Comparison of ENCODE assay signal across 1 cellular context in the genomic region with DNA sequence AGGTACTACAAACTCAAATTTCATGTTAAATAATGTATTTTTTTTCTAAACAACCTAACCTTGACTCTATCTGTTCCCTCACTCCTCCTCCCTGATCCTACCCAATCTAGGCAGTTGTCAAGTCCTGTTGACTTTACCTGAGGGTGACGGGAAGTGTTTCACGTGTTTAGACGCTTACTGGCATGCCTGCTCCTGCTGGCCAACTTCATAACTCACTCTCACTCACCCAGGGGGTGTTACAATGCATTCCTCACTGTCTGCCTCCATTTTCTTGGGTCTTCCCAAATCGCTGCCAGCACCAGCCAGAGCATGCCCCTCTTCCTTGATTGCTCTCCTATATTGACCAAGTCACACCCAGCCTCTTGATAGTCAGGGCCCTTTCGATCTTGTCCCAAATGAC.
TF ChIP-seq lines count a peak whose summit lies in the region.

No MANE protein-coding gene starts in this region.

TF ChIP-seq in HepG2, 621 proteins besides CTCF, POLR2A, EP300 and RAD21 (continued from another document and continues in another):
- TF ChIP-seq ATF7-NPFF (CRISPR knock-in tag; IDR thresholded peaks at IDR 0.05; ENCODE audit: low read depth), result no peak
- TF ChIP-seq, protein P1, sequence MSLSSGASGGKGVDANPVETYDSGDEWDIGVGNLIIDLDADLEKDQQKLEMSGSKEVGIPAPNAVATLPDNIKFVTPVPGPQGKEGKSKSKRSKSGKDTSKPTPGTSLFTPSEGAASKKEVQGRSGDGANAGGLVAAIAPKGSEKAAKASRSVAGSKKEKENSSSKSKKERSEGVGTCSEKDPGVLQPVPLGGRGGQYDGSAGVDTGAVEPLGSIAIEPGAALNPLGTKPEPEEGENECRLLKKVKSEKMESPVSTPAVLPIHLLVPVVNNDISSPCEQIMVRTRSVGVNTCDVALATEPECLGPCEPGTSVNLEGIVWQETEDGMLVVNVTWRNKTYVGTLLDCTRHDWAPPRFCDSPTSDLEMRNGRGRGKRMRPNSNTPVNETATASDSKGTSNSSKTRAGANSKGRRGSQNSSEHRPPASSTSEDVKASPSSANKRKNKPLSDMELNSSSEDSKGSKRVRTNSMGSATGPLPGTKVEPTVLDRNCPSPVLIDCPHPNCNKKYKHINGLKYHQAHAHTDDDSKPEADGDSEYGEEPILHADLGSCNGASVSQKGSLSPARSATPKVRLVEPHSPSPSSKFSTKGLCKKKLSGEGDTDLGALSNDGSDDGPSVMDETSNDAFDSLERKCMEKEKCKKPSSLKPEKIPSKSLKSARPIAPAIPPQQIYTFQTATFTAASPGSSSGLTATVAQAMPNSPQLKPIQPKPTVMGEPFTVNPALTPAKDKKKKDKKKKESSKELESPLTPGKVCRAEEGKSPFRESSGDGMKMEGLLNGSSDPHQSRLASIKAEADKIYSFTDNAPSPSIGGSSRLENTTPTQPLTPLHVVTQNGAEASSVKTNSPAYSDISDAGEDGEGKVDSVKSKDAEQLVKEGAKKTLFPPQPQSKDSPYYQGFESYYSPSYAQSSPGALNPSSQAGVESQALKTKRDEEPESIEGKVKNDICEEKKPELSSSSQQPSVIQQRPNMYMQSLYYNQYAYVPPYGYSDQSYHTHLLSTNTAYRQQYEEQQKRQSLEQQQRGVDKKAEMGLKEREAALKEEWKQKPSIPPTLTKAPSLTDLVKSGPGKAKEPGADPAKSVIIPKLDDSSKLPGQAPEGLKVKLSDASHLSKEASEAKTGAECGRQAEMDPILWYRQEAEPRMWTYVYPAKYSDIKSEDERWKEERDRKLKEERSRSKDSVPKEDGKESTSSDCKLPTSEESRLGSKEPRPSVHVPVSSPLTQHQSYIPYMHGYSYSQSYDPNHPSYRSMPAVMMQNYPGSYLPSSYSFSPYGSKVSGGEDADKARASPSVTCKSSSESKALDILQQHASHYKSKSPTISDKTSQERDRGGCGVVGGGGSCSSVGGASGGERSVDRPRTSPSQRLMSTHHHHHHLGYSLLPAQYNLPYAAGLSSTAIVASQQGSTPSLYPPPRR (CRISPR knock-in tag; IDR thresholded peaks at IDR 0.05; ENCODE audit: borderline replicate concordance), result no peak
- TF ChIP-seq MXI1 (IDR thresholded peaks at IDR 0.05; ENCODE audit: borderline replicate concordance, low read depth, low read length), result peak; percentile 22; the same call in 1 of the 3 replicates
- TF ChIP-seq MATR3 (CRISPR knock-in tag; IDR thresholded peaks at IDR 0.05), result no peak
- TF ChIP-seq ZNF629 (CRISPR knock-in tag; conservative IDR thresholded peaks at IDR 0.05), result no peak
- TF ChIP-seq, protein P2, sequence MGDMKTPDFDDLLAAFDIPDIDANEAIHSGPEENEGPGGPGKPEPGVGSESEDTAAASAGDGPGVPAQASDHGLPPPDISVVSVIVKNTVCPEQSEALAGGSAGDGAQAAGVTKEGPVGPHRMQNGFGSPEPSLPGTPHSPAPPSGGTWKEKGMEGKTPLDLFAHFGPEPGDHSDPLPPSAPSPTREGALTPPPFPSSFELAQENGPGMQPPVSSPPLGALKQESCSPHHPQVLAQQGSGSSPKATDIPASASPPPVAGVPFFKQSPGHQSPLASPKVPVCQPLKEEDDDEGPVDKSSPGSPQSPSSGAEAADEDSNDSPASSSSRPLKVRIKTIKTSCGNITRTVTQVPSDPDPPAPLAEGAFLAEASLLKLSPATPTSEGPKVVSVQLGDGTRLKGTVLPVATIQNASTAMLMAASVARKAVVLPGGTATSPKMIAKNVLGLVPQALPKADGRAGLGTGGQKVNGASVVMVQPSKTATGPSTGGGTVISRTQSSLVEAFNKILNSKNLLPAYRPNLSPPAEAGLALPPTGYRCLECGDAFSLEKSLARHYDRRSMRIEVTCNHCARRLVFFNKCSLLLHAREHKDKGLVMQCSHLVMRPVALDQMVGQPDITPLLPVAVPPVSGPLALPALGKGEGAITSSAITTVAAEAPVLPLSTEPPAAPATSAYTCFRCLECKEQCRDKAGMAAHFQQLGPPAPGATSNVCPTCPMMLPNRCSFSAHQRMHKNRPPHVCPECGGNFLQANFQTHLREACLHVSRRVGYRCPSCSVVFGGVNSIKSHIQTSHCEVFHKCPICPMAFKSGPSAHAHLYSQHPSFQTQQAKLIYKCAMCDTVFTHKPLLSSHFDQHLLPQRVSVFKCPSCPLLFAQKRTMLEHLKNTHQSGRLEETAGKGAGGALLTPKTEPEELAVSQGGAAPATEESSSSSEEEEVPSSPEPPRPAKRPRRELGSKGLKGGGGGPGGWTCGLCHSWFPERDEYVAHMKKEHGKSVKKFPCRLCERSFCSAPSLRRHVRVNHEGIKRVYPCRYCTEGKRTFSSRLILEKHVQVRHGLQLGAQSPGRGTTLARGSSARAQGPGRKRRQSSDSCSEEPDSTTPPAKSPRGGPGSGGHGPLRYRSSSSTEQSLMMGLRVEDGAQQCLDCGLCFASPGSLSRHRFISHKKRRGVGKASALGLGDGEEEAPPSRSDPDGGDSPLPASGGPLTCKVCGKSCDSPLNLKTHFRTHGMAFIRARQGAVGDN (CRISPR knock-in tag; IDR thresholded peaks at IDR 0.05), result peak; percentile 50; the same call in 1 of the 2 replicates
- TF ChIP-seq, protein P3, sequence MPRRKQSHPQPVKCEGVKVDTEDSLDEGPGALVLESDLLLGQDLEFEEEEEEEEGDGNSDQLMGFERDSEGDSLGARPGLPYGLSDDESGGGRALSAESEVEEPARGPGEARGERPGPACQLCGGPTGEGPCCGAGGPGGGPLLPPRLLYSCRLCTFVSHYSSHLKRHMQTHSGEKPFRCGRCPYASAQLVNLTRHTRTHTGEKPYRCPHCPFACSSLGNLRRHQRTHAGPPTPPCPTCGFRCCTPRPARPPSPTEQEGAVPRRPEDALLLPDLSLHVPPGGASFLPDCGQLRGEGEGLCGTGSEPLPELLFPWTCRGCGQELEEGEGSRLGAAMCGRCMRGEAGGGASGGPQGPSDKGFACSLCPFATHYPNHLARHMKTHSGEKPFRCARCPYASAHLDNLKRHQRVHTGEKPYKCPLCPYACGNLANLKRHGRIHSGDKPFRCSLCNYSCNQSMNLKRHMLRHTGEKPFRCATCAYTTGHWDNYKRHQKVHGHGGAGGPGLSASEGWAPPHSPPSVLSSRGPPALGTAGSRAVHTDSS (CRISPR knock-in tag; conservative IDR thresholded peaks at IDR 0.05), result no peak
- no peak; the same call in 1 of the 2 replicates for TF ChIP-seq ZBTB38 (CRISPR knock-in tag; IDR thresholded peaks at IDR 0.05)
- TF ChIP-seq NR1H2 (CRISPR knock-in tag; IDR thresholded peaks at IDR 0.05; ENCODE audit: borderline replicate concordance, low read depth), result no peak
- no peak for TF ChIP-seq ZNF337 (CRISPR knock-in tag; IDR thresholded peaks at IDR 0.05; ENCODE audit: borderline replicate concordance, low read depth)
- TF ChIP-seq CREM (IDR thresholded peaks at IDR 0.05), result peak; percentile 39; the same call in 1 of the 2 replicates
- no peak for TF ChIP-seq CREM (CRISPR knock-in tag; IDR thresholded peaks at IDR 0.05)
- no peak for TF ChIP-seq ZNF556 (CRISPR knock-in tag; IDR thresholded peaks at IDR 0.05; ENCODE audit: borderline replicate concordance)
- TF ChIP-seq JARID2 (CRISPR knock-in tag; IDR thresholded peaks at IDR 0.05; ENCODE audit: insufficient replicate concordance), result no peak
- TF ChIP-seq NPAS2 (CRISPR knock-in tag; IDR thresholded peaks at IDR 0.05; ENCODE audit: borderline replicate concordance), result no peak
- TF ChIP-seq, protein P4, sequence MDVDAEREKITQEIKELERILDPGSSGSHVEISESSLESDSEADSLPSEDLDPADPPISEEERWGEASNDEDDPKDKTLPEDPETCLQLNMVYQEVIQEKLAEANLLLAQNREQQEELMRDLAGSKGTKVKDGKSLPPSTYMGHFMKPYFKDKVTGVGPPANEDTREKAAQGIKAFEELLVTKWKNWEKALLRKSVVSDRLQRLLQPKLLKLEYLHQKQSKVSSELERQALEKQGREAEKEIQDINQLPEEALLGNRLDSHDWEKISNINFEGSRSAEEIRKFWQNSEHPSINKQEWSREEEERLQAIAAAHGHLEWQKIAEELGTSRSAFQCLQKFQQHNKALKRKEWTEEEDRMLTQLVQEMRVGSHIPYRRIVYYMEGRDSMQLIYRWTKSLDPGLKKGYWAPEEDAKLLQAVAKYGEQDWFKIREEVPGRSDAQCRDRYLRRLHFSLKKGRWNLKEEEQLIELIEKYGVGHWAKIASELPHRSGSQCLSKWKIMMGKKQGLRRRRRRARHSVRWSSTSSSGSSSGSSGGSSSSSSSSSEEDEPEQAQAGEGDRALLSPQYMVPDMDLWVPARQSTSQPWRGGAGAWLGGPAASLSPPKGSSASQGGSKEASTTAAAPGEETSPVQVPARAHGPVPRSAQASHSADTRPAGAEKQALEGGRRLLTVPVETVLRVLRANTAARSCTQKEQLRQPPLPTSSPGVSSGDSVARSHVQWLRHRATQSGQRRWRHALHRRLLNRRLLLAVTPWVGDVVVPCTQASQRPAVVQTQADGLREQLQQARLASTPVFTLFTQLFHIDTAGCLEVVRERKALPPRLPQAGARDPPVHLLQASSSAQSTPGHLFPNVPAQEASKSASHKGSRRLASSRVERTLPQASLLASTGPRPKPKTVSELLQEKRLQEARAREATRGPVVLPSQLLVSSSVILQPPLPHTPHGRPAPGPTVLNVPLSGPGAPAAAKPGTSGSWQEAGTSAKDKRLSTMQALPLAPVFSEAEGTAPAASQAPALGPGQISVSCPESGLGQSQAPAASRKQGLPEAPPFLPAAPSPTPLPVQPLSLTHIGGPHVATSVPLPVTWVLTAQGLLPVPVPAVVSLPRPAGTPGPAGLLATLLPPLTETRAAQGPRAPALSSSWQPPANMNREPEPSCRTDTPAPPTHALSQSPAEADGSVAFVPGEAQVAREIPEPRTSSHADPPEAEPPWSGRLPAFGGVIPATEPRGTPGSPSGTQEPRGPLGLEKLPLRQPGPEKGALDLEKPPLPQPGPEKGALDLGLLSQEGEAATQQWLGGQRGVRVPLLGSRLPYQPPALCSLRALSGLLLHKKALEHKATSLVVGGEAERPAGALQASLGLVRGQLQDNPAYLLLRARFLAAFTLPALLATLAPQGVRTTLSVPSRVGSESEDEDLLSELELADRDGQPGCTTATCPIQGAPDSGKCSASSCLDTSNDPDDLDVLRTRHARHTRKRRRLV (CRISPR knock-in tag; IDR thresholded peaks at IDR 0.05), result no peak
- TF ChIP-seq ZFP1 (CRISPR knock-in tag; IDR thresholded peaks at IDR 0.05), result no peak
- peak; percentile 91 for TF ChIP-seq ERF (CRISPR knock-in tag; IDR thresholded peaks at IDR 0.05)
- TF ChIP-seq HOXA5 (CRISPR knock-in tag; IDR thresholded peaks at IDR 0.05), result 0 out of 2 replicates have a peak, but pooled peaks have one; percentile 33
- no peak for TF ChIP-seq RFXANK (CRISPR knock-in tag; IDR thresholded peaks at IDR 0.05)
- TF ChIP-seq PAX8 (CRISPR knock-in tag; IDR thresholded peaks at IDR 0.05; ENCODE audit: borderline replicate concordance), result no peak
- no peak; the same call in 1 of the 2 replicates for TF ChIP-seq ZNF746 (CRISPR knock-in tag; IDR thresholded peaks at IDR 0.05)
- no peak for TF ChIP-seq MAZ (IDR thresholded peaks at IDR 0.05; ENCODE audit: borderline replicate concordance, low read depth, low read length)
- TF ChIP-seq MAZ (CRISPR knock-in tag; IDR thresholded peaks at IDR 0.05; ENCODE audit: low read depth), result peak; percentile 33; the same call in 1 of the 2 replicates
- TF ChIP-seq ZMYM2 (CRISPR knock-in tag; IDR thresholded peaks at IDR 0.05), result no peak
- TF ChIP-seq ZNF782 (CRISPR knock-in tag; IDR thresholded peaks at IDR 0.05; ENCODE audit: borderline replicate concordance), result no peak
- TF ChIP-seq HOXA9 (CRISPR knock-in tag; IDR thresholded peaks at IDR 0.05; ENCODE audit: borderline replicate concordance), result no peak
- TF ChIP-seq, protein P5, sequence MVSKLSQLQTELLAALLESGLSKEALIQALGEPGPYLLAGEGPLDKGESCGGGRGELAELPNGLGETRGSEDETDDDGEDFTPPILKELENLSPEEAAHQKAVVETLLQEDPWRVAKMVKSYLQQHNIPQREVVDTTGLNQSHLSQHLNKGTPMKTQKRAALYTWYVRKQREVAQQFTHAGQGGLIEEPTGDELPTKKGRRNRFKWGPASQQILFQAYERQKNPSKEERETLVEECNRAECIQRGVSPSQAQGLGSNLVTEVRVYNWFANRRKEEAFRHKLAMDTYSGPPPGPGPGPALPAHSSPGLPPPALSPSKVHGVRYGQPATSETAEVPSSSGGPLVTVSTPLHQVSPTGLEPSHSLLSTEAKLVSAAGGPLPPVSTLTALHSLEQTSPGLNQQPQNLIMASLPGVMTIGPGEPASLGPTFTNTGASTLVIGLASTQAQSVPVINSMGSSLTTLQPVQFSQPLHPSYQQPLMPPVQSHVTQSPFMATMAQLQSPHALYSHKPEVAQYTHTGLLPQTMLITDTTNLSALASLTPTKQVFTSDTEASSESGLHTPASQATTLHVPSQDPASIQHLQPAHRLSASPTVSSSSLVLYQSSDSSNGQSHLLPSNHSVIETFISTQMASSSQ (IDR thresholded peaks at IDR 0.05; ENCODE audit: low read depth), result no peak
- TF ChIP-seq, protein P5 (CRISPR knock-in tag; IDR thresholded peaks at IDR 0.05; ENCODE audit: borderline replicate concordance), result no peak
- TF ChIP-seq ZFP36L1 (CRISPR knock-in tag; IDR thresholded peaks at IDR 0.05), result no peak
- TF ChIP-seq, protein P6, sequence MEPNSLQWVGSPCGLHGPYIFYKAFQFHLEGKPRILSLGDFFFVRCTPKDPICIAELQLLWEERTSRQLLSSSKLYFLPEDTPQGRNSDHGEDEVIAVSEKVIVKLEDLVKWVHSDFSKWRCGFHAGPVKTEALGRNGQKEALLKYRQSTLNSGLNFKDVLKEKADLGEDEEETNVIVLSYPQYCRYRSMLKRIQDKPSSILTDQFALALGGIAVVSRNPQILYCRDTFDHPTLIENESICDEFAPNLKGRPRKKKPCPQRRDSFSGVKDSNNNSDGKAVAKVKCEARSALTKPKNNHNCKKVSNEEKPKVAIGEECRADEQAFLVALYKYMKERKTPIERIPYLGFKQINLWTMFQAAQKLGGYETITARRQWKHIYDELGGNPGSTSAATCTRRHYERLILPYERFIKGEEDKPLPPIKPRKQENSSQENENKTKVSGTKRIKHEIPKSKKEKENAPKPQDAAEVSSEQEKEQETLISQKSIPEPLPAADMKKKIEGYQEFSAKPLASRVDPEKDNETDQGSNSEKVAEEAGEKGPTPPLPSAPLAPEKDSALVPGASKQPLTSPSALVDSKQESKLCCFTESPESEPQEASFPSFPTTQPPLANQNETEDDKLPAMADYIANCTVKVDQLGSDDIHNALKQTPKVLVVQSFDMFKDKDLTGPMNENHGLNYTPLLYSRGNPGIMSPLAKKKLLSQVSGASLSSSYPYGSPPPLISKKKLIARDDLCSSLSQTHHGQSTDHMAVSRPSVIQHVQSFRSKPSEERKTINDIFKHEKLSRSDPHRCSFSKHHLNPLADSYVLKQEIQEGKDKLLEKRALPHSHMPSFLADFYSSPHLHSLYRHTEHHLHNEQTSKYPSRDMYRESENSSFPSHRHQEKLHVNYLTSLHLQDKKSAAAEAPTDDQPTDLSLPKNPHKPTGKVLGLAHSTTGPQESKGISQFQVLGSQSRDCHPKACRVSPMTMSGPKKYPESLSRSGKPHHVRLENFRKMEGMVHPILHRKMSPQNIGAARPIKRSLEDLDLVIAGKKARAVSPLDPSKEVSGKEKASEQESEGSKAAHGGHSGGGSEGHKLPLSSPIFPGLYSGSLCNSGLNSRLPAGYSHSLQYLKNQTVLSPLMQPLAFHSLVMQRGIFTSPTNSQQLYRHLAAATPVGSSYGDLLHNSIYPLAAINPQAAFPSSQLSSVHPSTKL (CRISPR knock-in tag; IDR thresholded peaks at IDR 0.05), result peak; percentile 87
